ENCODE assay signal across 18 cellular contexts in genomic region chr6:143527677-143528076, GRCh38. TPM values are rescaled to one million over a fixed set of nuclear protein-coding genes. Genes with fewer than 3 reads are reported as not detected.
A peak's percentile ranks its signal among the peaks of the same experiment; 100 is the strongest.
DNase-seq lines count a peak whose midpoint lies in the region; ATAC-seq and TF ChIP-seq lines count a peak whose summit lies in the region.
"Had no signal": no experiment of that assay in that cellular context is flagged by ENCODE, and none has a peak within 500 bp of the region (broad histone marks: within the 10 kb centered on the region; RNA-seq: fewer than 3 reads in every experiment).

No MANE protein-coding gene starts in this region.

- no peaks in the 10 kb centered on the region for H3K9me3 Mint-ChIP-seq in activated naive CD8-positive, alpha-beta T cell (ENCODE audit: low read depth)
- H3K9me3 Mint-ChIP-seq in activated naive CD8-positive, alpha-beta T cell treated with anti-CD3 and anti-CD28 coated beads, Interleukin-2, amount 50 U/mL, for 24 hours = peaks cover 4% of the 10 kb centered on the region
- peaks cover 0 to 4% (median 0%) of the 10 kb centered on the region in 3 donors for H3K9me3 Mint-ChIP-seq in T-cell
- no peaks in the 10 kb centered on the region for H3K9me3 Mint-ChIP-seq in effector memory CD8-positive, alpha-beta T cell
- peaks cover 2% of the 10 kb centered on the region for H3K9me3 Mint-ChIP-seq in stimulated activated memory B cell treated with anti-CD40 and anti-IgM and Interleukin-4, amounts not matched to agents 10 μg/mL and 1 μg/mL and 100 μg/mL, for 72 hours

- no peak overlapping the region for H3K4me3 Mint-ChIP-seq in activated naive CD8-positive, alpha-beta T cell
- H3K4me3 Mint-ChIP-seq in activated naive CD8-positive, alpha-beta T cell treated with anti-CD3 and anti-CD28 coated beads, Interleukin-2, amount 50 U/mL, for 24 hours = no peak overlapping the region
- no peak overlapping the region for H3K4me3 Mint-ChIP-seq in T-cell
- H3K4me3 Mint-ChIP-seq in effector memory CD8-positive, alpha-beta T cell = no peak overlapping the region
- no peak overlapping the region for H3K4me3 Mint-ChIP-seq in stimulated activated memory B cell treated with anti-CD40 and anti-IgM and Interleukin-4, amounts not matched to agents 10 μg/mL and 1 μg/mL and 100 μg/mL, for 72 hours

- H3K4me3 ChIP-seq in foreskin fibroblast (ENCODE audit: low read depth in 1 of 2, low read length in 2 of 2) = no peak overlapping the region

- POLR2A ChIA-PET in T-cell (lab: Charles Lee) = interaction anchor here in 1 of 2 donors (0.6 kb wide), 1 partner anchor 89 kb away, joined by 3 read pairs; no protein-coding TSS in a partner anchor

- TF ChIP-seq CTCF in foreskin fibroblast (IDR thresholded peaks at IDR 0.05; ENCODE audit: low read depth, low read length) = no peak

- DNase-seq in activated naive CD8-positive, alpha-beta T cell treated with anti-CD3 and anti-CD28 coated beads, Interleukin-2, amount 50 U/mL, for 24 hours = no peak
- no peak for DNase-seq in T-cell
- DNase-seq in effector memory CD8-positive, alpha-beta T cell = no peak
- no peak for DNase-seq in NCI-H510A (lab: John Stamatoyannopoulos, UW)
- no peak for DNase-seq in activated CD8-positive, alpha-beta memory T cell treated with anti-CD3 and anti-CD28 coated beads for 24 hours
- no peak for DNase-seq in foreskin fibroblast
- DNase-seq: 8988T, NCI-H1105, NCI-H146, NCI-H2029 treated with DMSO at 0.1 percent for 48 hours, NCI-H226, NCI-H524, NCI-H82, SIG-M5, SK-N-SH had no signal

- ATAC-seq in activated naive CD8-positive, alpha-beta T cell treated with anti-CD3 and anti-CD28 coated beads, Interleukin-2, amount 50 U/mL, for 24 hours = no peak
- ATAC-seq in T-cell (replicated peaks in 1 of 4) = no peak
- ATAC-seq in effector memory CD8-positive, alpha-beta T cell (replicated peaks) = no peak
- no peak for ATAC-seq in stimulated activated memory B cell treated with anti-CD40 and anti-IgM and Interleukin-4, amounts not matched to agents 10 μg/mL and 1 μg/mL and 100 μg/mL, for 72 hours
- ATAC-seq: Panc1 had no signal

- H3K36me3 Mint-ChIP-seq in activated naive CD8-positive, alpha-beta T cell = no peaks in the 10 kb centered on the region
- no peaks in the 10 kb centered on the region for H3K36me3 Mint-ChIP-seq in activated naive CD8-positive, alpha-beta T cell treated with anti-CD3 and anti-CD28 coated beads, Interleukin-2, amount 50 U/mL, for 24 hours (ENCODE audit: low read depth)
- H3K36me3 Mint-ChIP-seq in T-cell = peaks cover 7% of the 10 kb centered on the region
- peaks cover 2% of the 10 kb centered on the region for H3K36me3 Mint-ChIP-seq in effector memory CD8-positive, alpha-beta T cell (ENCODE audit: insufficient read depth)
- H3K36me3 Mint-ChIP-seq in stimulated activated memory B cell treated with anti-CD40 and anti-IgM and Interleukin-4, amounts not matched to agents 10 μg/mL and 1 μg/mL and 100 μg/mL, for 72 hours = peaks cover 8% of the 10 kb centered on the region

- H3K27ac Mint-ChIP-seq in activated naive CD8-positive, alpha-beta T cell = peak overlapping the region; percentile 25
- no peak overlapping the region for H3K27ac Mint-ChIP-seq in activated naive CD8-positive, alpha-beta T cell treated with anti-CD3 and anti-CD28 coated beads, Interleukin-2, amount 50 U/mL, for 24 hours
- H3K27ac Mint-ChIP-seq in T-cell = peak overlapping the region; percentile 97 to 99
- peak overlapping the region; percentile 60 to 87 for H3K27ac Mint-ChIP-seq in effector memory CD8-positive, alpha-beta T cell
- H3K27ac Mint-ChIP-seq in stimulated activated memory B cell treated with anti-CD40 and anti-IgM and Interleukin-4, amounts not matched to agents 10 μg/mL and 1 μg/mL and 100 μg/mL, for 72 hours = peak overlapping the region; percentile 79

- CTCF ChIA-PET in T-cell (lab: Charles Lee) = no interaction called here

- H3K4me1 Mint-ChIP-seq in activated naive CD8-positive, alpha-beta T cell (ENCODE audit: low read depth) = peaks cover 12% of the 10 kb centered on the region
- peaks cover 12% of the 10 kb centered on the region for H3K4me1 Mint-ChIP-seq in activated naive CD8-positive, alpha-beta T cell treated with anti-CD3 and anti-CD28 coated beads, Interleukin-2, amount 50 U/mL, for 24 hours
- peaks cover 14 to 17% (median 15%) of the 10 kb centered on the region in 3 donors for H3K4me1 Mint-ChIP-seq in T-cell
- peaks cover 7 to 8% of the 10 kb centered on the region in 2 donors for H3K4me1 Mint-ChIP-seq in effector memory CD8-positive, alpha-beta T cell (ENCODE audit: low read depth in 2 of 2)
- H3K4me1 Mint-ChIP-seq in stimulated activated memory B cell treated with anti-CD40 and anti-IgM and Interleukin-4, amounts not matched to agents 10 μg/mL and 1 μg/mL and 100 μg/mL, for 72 hours = peaks cover 11% of the 10 kb centered on the region

- H3K27me3 Mint-ChIP-seq in activated naive CD8-positive, alpha-beta T cell = no peaks in the 10 kb centered on the region
- no peaks in the 10 kb centered on the region for H3K27me3 Mint-ChIP-seq in activated naive CD8-positive, alpha-beta T cell treated with anti-CD3 and anti-CD28 coated beads, Interleukin-2, amount 50 U/mL, for 24 hours
- H3K27me3 Mint-ChIP-seq in T-cell = no peaks in the 10 kb centered on the region
- no peaks in the 10 kb centered on the region for H3K27me3 Mint-ChIP-seq in effector memory CD8-positive, alpha-beta T cell
- no peaks in the 10 kb centered on the region for H3K27me3 Mint-ChIP-seq in stimulated activated memory B cell treated with anti-CD40 and anti-IgM and Interleukin-4, amounts not matched to agents 10 μg/mL and 1 μg/mL and 100 μg/mL, for 72 hours

RNA-seq across cellular contexts. Expression of gene FUCA2, which starts 16.2 kb away (rescaled TPM):
- 1 to 10 TPM; 4.6 to 9.0 (median 7.1) TPM for total RNA-seq in T-cell
